ENCODE assay signal across 1 cellular context in the genomic region with DNA sequence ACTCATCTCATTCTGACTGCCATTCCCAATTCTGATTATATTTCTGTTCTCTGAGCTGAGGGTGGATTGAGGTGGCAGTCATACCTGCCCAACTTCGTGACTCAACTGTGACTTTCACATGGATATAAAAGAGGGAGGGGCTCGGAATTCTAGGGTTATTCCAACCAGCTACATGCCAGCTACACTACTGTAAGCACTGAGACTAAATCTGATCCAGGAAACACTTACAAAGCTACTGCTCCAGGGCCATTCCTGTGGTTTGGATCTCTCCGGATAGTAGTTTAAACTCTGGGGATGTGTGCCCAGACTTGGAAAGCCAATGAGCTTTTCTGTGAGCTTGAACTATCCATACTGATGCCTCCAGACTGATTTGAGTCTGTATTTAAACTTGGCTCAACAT.
TF ChIP-seq lines count a peak whose summit lies in the region.

No MANE protein-coding gene starts in this region.

TF ChIP-seq in neural cell, 6 proteins besides CTCF, POLR2A, EP300 and RAD21 (continued from another document):
- TF ChIP-seq REST (IDR thresholded peaks at IDR 0.05; ENCODE audit: borderline replicate concordance) (no peak), SMC3 (conservative IDR thresholded peaks at IDR 0.05; ENCODE audit: poor library complexity) (no peak)
